8 cellular contexts compared by ENCODE assay signal in genomic region chr5:43729846-43730478, GRCh38.
DNase-seq lines count a peak whose midpoint lies in the region; ATAC-seq and TF ChIP-seq lines count a peak whose summit lies in the region.

No MANE protein-coding gene starts in this region.

- H3K27me3 ChIP-seq in foreskin keratinocyte: no peaks in the 10 kb centered on the region
- H3K27me3 ChIP-seq in tibial nerve: no peaks in the 10 kb centered on the region

- WGBS in tibial nerve, 2 donors: 26% methylated on average over 2 of the region's 2 CpGs

- peak; percentile 57 for ATAC-seq in HG03159 (IDR thresholded peaks at IDR 0.05; ENCODE audit: unreplicated experiment)
- no peak for ATAC-seq in foreskin keratinocyte
- no peak for ATAC-seq in HG03521 (IDR thresholded peaks at IDR 0.05; ENCODE audit: unreplicated experiment)
- ATAC-seq in GM18873 (IDR thresholded peaks at IDR 0.05; ENCODE audit: low FRiP score, unreplicated experiment): no peak

- H3K4me1 ChIP-seq in foreskin keratinocyte (no peaks in the 10 kb centered on the region), tibial nerve (peaks cover 0 to 10% (median 0%) of the 10 kb centered on the region in 4 donors)

- no peak for TF ChIP-seq POLR2A in tibial nerve (IDR thresholded peaks at IDR 0.05)

- DNase-seq in CD1c-positive myeloid dendritic cell (ENCODE audit: extremely low spot score) (peak; percentile 20), SHP77 (lab: John Stamatoyannopoulos, UW) (peak; percentile 5 to 13), foreskin keratinocyte (peak in 1 of 2 donors; percentile 20), tibial nerve (ENCODE audit: low spot score in 2 of 2) (no peak), posterior vena cava (ENCODE audit: low spot score) (no peak)

- H3K36me3 ChIP-seq in tibial nerve: no peaks in the 10 kb centered on the region

- H3K27ac ChIP-seq in foreskin keratinocyte (no peak overlapping the region), tibial nerve (no peak overlapping the region)

- no peak overlapping the region for H3K4me3 ChIP-seq in tibial nerve

- no peaks in the 10 kb centered on the region for H3K9me3 ChIP-seq in tibial nerve

- no peak for TF ChIP-seq EP300 in tibial nerve (IDR thresholded peaks at IDR 0.05)

- TF ChIP-seq CTCF in foreskin keratinocyte (conservative IDR thresholded peaks at IDR 0.05) (peak; percentile 78), tibial nerve (IDR thresholded peaks at IDR 0.05) (peak; percentile 44 to 59 (median 48))

- intact Hi-C loops in posterior vena cava (cut with DNase I): no loop called here

Comparison
In these comparisons a context has a peak if more than half of its experiments do, and no peak if none do; other contexts are left out.
1. DNase-seq: peak in CD1c-positive myeloid dendritic cell (single experiment) and SHP77 (2 of 2); none in tibial nerve (0 of 2) and posterior vena cava (single experiment).